ENCODE assay signal across 1 cellular context in genomic region chr9:120383999-120384924, GRCh38.
A peak's percentile ranks its signal among the peaks of the same experiment; 100 is the strongest.
TF ChIP-seq lines count a peak whose summit lies in the region.

No MANE protein-coding gene starts in this region.

TF ChIP-seq in HepG2, 621 proteins besides CTCF, POLR2A, EP300 and RAD21 (continued from another document and continues in another):
- peak; percentile 87; the same call in 1 of the 2 replicates for TF ChIP-seq ZFP91 (CRISPR knock-in tag; IDR thresholded peaks at IDR 0.05; ENCODE audit: borderline replicate concordance)
- TF ChIP-seq ZNF567 (CRISPR knock-in tag; IDR thresholded peaks at IDR 0.05; ENCODE audit: borderline replicate concordance) = peak; percentile 43; the same call in 1 of the 2 replicates
- TF ChIP-seq ATF1 (CRISPR knock-in tag; IDR thresholded peaks at IDR 0.05) = no peak
- no peak for TF ChIP-seq JDP2 (CRISPR knock-in tag; IDR thresholded peaks at IDR 0.05; ENCODE audit: borderline replicate concordance)
- TF ChIP-seq CCDC6 (CRISPR knock-in tag; IDR thresholded peaks at IDR 0.05) = no peak; the same call in 1 of the 2 replicates
- no peak; the same call in 1 of the 2 replicates for TF ChIP-seq ISX (CRISPR knock-in tag; conservative IDR thresholded peaks at IDR 0.05)
- peak; percentile 47; the same call in 1 of the 2 replicates for TF ChIP-seq TSC22D2 (CRISPR knock-in tag; IDR thresholded peaks at IDR 0.05; ENCODE audit: borderline replicate concordance)
- TF ChIP-seq, protein P1, sequence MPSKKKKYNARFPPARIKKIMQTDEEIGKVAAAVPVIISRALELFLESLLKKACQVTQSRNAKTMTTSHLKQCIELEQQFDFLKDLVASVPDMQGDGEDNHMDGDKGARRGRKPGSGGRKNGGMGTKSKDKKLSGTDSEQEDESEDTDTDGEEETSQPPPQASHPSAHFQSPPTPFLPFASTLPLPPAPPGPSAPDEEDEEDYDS (CRISPR knock-in tag; IDR thresholded peaks at IDR 0.05) = no peak; the same call in 1 of the 2 replicates
- peak; percentile 81 for TF ChIP-seq ZBTB39 (CRISPR knock-in tag; IDR thresholded peaks at IDR 0.05)
- peak; percentile 94 for TF ChIP-seq SALL2 (CRISPR knock-in tag; IDR thresholded peaks at IDR 0.05)
- TF ChIP-seq, protein P2, sequence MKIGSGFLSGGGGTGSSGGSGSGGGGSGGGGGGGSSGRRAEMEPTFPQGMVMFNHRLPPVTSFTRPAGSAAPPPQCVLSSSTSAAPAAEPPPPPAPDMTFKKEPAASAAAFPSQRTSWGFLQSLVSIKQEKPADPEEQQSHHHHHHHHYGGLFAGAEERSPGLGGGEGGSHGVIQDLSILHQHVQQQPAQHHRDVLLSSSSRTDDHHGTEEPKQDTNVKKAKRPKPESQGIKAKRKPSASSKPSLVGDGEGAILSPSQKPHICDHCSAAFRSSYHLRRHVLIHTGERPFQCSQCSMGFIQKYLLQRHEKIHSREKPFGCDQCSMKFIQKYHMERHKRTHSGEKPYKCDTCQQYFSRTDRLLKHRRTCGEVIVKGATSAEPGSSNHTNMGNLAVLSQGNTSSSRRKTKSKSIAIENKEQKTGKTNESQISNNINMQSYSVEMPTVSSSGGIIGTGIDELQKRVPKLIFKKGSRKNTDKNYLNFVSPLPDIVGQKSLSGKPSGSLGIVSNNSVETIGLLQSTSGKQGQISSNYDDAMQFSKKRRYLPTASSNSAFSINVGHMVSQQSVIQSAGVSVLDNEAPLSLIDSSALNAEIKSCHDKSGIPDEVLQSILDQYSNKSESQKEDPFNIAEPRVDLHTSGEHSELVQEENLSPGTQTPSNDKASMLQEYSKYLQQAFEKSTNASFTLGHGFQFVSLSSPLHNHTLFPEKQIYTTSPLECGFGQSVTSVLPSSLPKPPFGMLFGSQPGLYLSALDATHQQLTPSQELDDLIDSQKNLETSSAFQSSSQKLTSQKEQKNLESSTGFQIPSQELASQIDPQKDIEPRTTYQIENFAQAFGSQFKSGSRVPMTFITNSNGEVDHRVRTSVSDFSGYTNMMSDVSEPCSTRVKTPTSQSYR (CRISPR knock-in tag; IDR thresholded peaks at IDR 0.05; ENCODE audit: borderline replicate concordance) = peak; percentile 55
- peak; percentile 62; the same call in 1 of the 2 replicates for TF ChIP-seq ZSCAN21 (CRISPR knock-in tag; IDR thresholded peaks at IDR 0.05; ENCODE audit: borderline replicate concordance)
- 0 out of 2 replicates have a peak, but pooled peaks have one; percentile 14 for TF ChIP-seq HOMEZ (CRISPR knock-in tag; IDR thresholded peaks at IDR 0.05; ENCODE audit: low read depth)
- TF ChIP-seq, protein P3, sequence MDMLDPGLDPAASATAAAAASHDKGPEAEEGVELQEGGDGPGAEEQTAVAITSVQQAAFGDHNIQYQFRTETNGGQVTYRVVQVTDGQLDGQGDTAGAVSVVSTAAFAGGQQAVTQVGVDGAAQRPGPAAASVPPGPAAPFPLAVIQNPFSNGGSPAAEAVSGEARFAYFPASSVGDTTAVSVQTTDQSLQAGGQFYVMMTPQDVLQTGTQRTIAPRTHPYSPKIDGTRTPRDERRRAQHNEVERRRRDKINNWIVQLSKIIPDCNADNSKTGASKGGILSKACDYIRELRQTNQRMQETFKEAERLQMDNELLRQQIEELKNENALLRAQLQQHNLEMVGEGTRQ (IDR thresholded peaks at IDR 0.05; ENCODE audit: low read depth, low read length) = no peak; the same call in 1 of the 2 replicates
- TF ChIP-seq, protein P3 (CRISPR knock-in tag; IDR thresholded peaks at IDR 0.05; ENCODE audit: borderline replicate concordance) = no peak
- peak; percentile 61; the same call in 1 of the 2 replicates for TF ChIP-seq ZNF430 (CRISPR knock-in tag; IDR thresholded peaks at IDR 0.05)
- TF ChIP-seq ASH2L (IDR thresholded peaks at IDR 0.05; ENCODE audit: insufficient read length, low read depth, low read length) = peak; percentile 90
- TF ChIP-seq NR1H2 (CRISPR knock-in tag; IDR thresholded peaks at IDR 0.05; ENCODE audit: borderline replicate concordance, low read depth) = no peak
- 0 out of 2 replicates have a peak, but pooled peaks have one; percentile 71 for TF ChIP-seq ZC3H4 (CRISPR knock-in tag; IDR thresholded peaks at IDR 0.05; ENCODE audit: borderline replicate concordance)
- no peak for TF ChIP-seq HOXA9 (CRISPR knock-in tag; IDR thresholded peaks at IDR 0.05; ENCODE audit: borderline replicate concordance)
- TF ChIP-seq MYNN (CRISPR knock-in tag; IDR thresholded peaks at IDR 0.05; ENCODE audit: low read depth) = no peak; the same call in 1 of the 2 replicates
- TF ChIP-seq, protein P4, sequence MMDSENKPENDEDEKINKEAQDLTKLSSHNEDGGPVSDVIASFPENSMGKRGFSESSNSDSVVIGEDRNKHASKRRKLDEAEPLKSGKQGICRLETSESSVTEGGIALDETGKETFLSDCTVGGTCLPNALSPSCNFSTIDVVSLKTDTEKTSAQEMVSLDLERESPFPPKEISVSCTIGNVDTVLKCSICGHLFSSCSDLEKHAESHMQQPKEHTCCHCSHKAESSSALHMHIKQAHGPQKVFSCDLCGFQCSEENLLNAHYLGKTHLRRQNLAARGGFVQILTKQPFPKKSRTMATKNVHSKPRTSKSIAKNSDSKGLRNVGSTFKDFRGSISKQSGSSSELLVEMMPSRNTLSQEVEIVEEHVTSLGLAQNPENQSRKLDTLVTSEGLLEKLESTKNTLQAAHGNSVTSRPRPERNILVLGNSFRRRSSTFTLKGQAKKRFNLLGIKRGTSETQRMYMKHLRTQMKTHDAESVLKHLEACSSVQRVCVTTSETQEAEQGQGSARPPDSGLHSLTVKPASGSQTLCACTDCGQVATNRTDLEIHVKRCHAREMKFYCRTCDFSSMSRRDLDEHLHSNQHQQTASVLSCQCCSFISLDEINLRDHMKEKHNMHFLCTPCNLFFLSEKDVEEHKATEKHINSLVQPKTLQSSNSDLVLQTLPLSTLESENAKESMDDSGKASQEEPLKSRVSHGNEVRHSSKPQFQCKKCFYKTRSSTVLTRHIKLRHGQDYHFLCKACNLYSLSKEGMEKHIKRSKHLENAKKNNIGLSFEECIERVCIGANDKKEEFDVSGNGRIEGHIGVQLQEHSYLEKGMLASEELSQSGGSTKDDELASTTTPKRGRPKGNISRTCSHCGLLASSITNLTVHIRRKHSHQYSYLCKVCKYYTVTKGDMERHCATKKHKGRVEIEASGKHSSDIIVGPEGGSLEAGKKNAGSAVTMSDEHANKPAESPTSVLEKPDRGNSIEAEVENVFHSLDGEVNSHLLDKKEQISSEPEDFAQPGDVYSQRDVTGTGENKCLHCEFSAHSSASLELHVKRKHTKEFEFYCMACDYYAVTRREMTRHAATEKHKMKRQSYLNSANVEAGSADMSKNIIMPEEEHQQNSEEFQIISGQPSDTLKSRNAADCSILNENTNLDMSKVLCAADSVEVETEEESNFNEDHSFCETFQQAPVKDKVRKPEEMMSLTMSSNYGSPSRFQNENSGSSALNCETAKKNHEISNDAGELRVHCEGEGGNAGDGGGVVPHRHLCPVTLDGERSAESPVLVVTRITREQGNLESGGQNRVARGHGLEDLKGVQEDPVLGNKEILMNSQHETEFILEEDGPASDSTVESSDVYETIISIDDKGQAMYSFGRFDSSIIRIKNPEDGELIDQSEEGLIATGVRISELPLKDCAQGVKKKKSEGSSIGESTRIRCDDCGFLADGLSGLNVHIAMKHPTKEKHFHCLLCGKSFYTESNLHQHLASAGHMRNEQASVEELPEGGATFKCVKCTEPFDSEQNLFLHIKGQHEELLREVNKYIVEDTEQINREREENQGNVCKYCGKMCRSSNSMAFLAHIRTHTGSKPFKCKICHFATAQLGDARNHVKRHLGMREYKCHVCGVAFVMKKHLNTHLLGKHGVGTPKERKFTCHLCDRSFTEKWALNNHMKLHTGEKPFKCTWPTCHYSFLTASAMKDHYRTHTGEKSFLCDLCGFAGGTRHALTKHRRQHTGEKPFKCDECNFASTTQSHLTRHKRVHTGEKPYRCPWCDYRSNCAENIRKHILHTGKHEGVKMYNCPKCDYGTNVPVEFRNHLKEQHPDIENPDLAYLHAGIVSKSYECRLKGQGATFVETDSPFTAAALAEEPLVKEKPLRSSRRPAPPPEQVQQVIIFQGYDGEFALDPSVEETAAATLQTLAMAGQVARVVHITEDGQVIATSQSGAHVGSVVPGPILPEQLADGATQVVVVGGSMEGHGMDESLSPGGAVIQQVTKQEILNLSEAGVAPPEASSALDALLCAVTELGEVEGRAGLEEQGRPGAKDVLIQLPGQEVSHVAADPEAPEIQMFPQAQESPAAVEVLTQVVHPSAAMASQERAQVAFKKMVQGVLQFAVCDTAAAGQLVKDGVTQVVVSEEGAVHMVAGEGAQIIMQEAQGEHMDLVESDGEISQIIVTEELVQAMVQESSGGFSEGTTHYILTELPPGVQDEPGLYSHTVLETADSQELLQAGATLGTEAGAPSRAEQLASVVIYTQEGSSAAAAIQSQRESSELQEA (CRISPR knock-in tag; IDR thresholded peaks at IDR 0.05; ENCODE audit: not compliant biosample characterization) = peak; percentile 40
- TF ChIP-seq, protein P5, sequence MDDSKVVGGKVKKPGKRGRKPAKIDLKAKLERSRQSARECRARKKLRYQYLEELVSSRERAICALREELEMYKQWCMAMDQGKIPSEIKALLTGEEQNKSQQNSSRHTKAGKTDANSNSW (CRISPR knock-in tag; IDR thresholded peaks at IDR 0.05; ENCODE audit: borderline replicate concordance) = no peak
- no peak; the same call in 1 of the 2 replicates for TF ChIP-seq ZMAT3 (CRISPR knock-in tag; conservative IDR thresholded peaks at IDR 0.05)
- no peak for TF ChIP-seq ZNF20 (CRISPR knock-in tag; IDR thresholded peaks at IDR 0.05)
- peak; percentile 66; the same call in 1 of the 2 replicates for TF ChIP-seq MIER2 (CRISPR knock-in tag; IDR thresholded peaks at IDR 0.05)
- TF ChIP-seq ZNF678 (CRISPR knock-in tag; IDR thresholded peaks at IDR 0.05) = peak; percentile 76; the same call in 1 of the 2 replicates
- TF ChIP-seq, protein P6, sequence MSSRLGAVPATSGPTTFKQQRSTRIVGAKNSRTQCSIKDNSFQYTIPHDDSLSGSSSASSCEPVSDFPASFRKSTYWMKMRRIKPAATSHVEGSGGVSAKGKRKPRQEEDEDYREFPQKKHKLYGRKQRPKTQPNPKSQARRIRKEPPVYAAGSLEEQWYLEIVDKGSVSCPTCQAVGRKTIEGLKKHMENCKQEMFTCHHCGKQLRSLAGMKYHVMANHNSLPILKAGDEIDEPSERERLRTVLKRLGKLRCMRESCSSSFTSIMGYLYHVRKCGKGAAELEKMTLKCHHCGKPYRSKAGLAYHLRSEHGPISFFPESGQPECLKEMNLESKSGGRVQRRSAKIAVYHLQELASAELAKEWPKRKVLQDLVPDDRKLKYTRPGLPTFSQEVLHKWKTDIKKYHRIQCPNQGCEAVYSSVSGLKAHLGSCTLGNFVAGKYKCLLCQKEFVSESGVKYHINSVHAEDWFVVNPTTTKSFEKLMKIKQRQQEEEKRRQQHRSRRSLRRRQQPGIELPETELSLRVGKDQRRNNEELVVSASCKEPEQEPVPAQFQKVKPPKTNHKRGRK (CRISPR knock-in tag; IDR thresholded peaks at IDR 0.05) = no peak
- TF ChIP-seq PHB2 (IDR thresholded peaks at IDR 0.05; ENCODE audit: partially characterized antibody) = no peak
- no peak for TF ChIP-seq ZFAT (CRISPR knock-in tag; conservative IDR thresholded peaks at IDR 0.05)
- no peak for TF ChIP-seq RAD51 (IDR thresholded peaks at IDR 0.05; ENCODE audit: borderline replicate concordance)
- TF ChIP-seq NCOA2 (CRISPR knock-in tag; IDR thresholded peaks at IDR 0.05) = peak; percentile 86
- TF ChIP-seq MBD4 (IDR thresholded peaks at IDR 0.05; ENCODE audit: borderline replicate concordance, low read length) = no peak
- TF ChIP-seq IKZF4 (CRISPR knock-in tag; IDR thresholded peaks at IDR 0.05; ENCODE audit: borderline replicate concordance, low read depth, not compliant biosample characterization) = no peak
- no peak for TF ChIP-seq ATAD3A (CRISPR knock-in tag; IDR thresholded peaks at IDR 0.05)
- no peak for TF ChIP-seq LBX2 (CRISPR knock-in tag; IDR thresholded peaks at IDR 0.05; ENCODE audit: borderline replicate concordance)
- TF ChIP-seq ZNF510 (CRISPR knock-in tag; IDR thresholded peaks at IDR 0.05; ENCODE audit: low read depth) = 0 out of 2 replicates have a peak, but pooled peaks have one; percentile 63
